ENCODE assay signal across 27 cellular contexts in genomic region chr17:14803781-14804180, GRCh38.
A peak's percentile ranks its signal among the peaks of the same experiment; 100 is the strongest.
DNase-seq lines count a peak whose midpoint lies in the region; ATAC-seq, FAIRE-seq and TF ChIP-seq lines count a peak whose summit lies in the region.
"Had no signal": no experiment of that assay in that cellular context is flagged by ENCODE, and none has a peak within 500 bp of the region (broad histone marks: within the 10 kb centered on the region; RNA-seq: fewer than 3 reads in every experiment).

No MANE protein-coding gene starts in this region.

- no peak overlapping the region for H3K4me3 Mint-ChIP-seq in nephron
- H3K4me3 Mint-ChIP-seq: activated naive CD4-positive, alpha-beta T cell treated with anti-CD3 and anti-CD28 coated beads, Interleukin-2, amount 50 U/mL, for 24 hours; central memory CD8-positive, alpha-beta T cell had no signal

- DNase-seq in MV-4-11 (lab: John Stamatoyannopoulos, UW) (peak; percentile 14), frontal cortex (ENCODE audit: low spot score in 2 of 2) (peak in 1 of 2 donors; percentile 4), left ventricle myocardium superior (no peak), NCI-H187 (lab: John Stamatoyannopoulos, UW) (no peak)
- DNase-seq: 8988T; activated CD4-positive, alpha-beta T cell treated with anti-CD3 and anti-CD28 coated beads for 4 hours; aorta; Caco-2; GOT3; left colon; MG63; NCI-H1436 treated with DMSO at 0.1 percent for 48 hours; NCI-H510A treated with DMSO at 0.1 percent for 48 hours; NK-92 treated with Interleukin-12 subunit alpha and Interleukin-12 subunit beta, amount 100 ng/mL, for 24 hours; ovary; right cardiac atrium; SJCRH30; stomach; upper lobe of left lung had no signal

- ATAC-seq in HG03442 (IDR thresholded peaks at IDR 0.05; ENCODE audit: unreplicated experiment) (no peak), left ventricle myocardium superior (no peak), GM21737 (IDR thresholded peaks at IDR 0.05; ENCODE audit: unreplicated experiment) (no peak)
- ATAC-seq: left colon, right cardiac atrium had no signal

- no peaks in the 10 kb centered on the region for H3K36me3 ChIP-seq in ACC112 (ENCODE audit: insufficient read depth, low read length)
- H3K36me3 ChIP-seq: BLaER1 treated with 17β-estradiol and CSF1 and Interleukin-3, amounts not matched to agents 10 nM and 100 nM; MG63; ovary; SJCRH30; stomach; upper lobe of left lung had no signal

- no peak overlapping the region for H3K4me3 ChIP-seq in ACC112 (ENCODE audit: low read depth, low read length)
- H3K4me3 ChIP-seq: BLaER1 treated with 17β-estradiol and CSF1 and Interleukin-3, amounts not matched to agents 10 nM and 100 nM; MG63; ovary; SJCRH30; stomach; upper lobe of left lung had no signal

- peaks cover 3% of the 10 kb centered on the region for H3K36me3 Mint-ChIP-seq in nephron (ENCODE audit: low read depth)
- H3K36me3 Mint-ChIP-seq: activated naive CD4-positive, alpha-beta T cell treated with anti-CD3 and anti-CD28 coated beads, Interleukin-2, amount 50 U/mL, for 24 hours had no signal

- peak overlapping the region; percentile 2 to 22 (median 10) for H3K27ac Mint-ChIP-seq in nephron
- H3K27ac Mint-ChIP-seq: activated naive CD4-positive, alpha-beta T cell treated with anti-CD3 and anti-CD28 coated beads, Interleukin-2, amount 50 U/mL, for 24 hours had no signal

- peaks cover 9% of the 10 kb centered on the region for H3K4me1 Mint-ChIP-seq in nephron
- H3K4me1 Mint-ChIP-seq: activated naive CD4-positive, alpha-beta T cell treated with anti-CD3 and anti-CD28 coated beads, Interleukin-2, amount 50 U/mL, for 24 hours; central memory CD8-positive, alpha-beta T cell had no signal

- peaks cover 22% of the 10 kb centered on the region for H3K9me3 Mint-ChIP-seq in nephron
- H3K9me3 Mint-ChIP-seq: activated naive CD4-positive, alpha-beta T cell treated with anti-CD3 and anti-CD28 coated beads, Interleukin-2, amount 50 U/mL, for 24 hours had no signal

- H3K4me1 ChIP-seq in ACC112 (ENCODE audit: control insufficient read depth, insufficient read depth, low read length, unreplicated experiment): no peaks in the 10 kb centered on the region
- H3K4me1 ChIP-seq: Caco-2, SJCRH30, upper lobe of left lung had no signal

- intact Hi-C loops in left ventricle myocardium superior (cut with micrococcal nuclease): no loop called here

- no peaks in the 10 kb centered on the region for H3K27me3 Mint-ChIP-seq in nephron (ENCODE audit: low read depth)

- H2AFZ ChIP-seq in ACC112 (ENCODE audit: low read length, unreplicated experiment): peak overlapping the region; percentile 67

- TF ChIP-seq CTCF in nephron (IDR thresholded peaks at IDR 0.05; ENCODE audit: unreplicated experiment in 3 of 3): no peak

- H3K27me3 ChIP-seq in ACC112 (ENCODE audit: insufficient read depth, low read length): no peaks in the 10 kb centered on the region
- H3K27me3 ChIP-seq: BLaER1 treated with 17β-estradiol and CSF1 and Interleukin-3, amounts not matched to agents 10 nM and 100 nM; MG63; ovary; SJCRH30; stomach; upper lobe of left lung had no signal

- H3K27ac ChIP-seq in ACC112 (ENCODE audit: low read depth, low read length): no peak overlapping the region
- H3K27ac ChIP-seq: BLaER1 treated with 17β-estradiol and CSF1 and Interleukin-3, amounts not matched to agents 10 nM and 100 nM; ovary; SJCRH30; stomach; upper lobe of left lung had no signal

- peak; percentile 36 for FAIRE-seq in frontal cortex (lab: Jason Lieb, UNC)
- FAIRE-seq: RCC 7860 had no signal

- no peaks in the 10 kb centered on the region for H3K79me2 ChIP-seq in ACC112 (ENCODE audit: control insufficient read depth, insufficient read depth, low read length, unreplicated experiment)
